ENCODE assay signal across 18 cellular contexts in the genomic region with DNA sequence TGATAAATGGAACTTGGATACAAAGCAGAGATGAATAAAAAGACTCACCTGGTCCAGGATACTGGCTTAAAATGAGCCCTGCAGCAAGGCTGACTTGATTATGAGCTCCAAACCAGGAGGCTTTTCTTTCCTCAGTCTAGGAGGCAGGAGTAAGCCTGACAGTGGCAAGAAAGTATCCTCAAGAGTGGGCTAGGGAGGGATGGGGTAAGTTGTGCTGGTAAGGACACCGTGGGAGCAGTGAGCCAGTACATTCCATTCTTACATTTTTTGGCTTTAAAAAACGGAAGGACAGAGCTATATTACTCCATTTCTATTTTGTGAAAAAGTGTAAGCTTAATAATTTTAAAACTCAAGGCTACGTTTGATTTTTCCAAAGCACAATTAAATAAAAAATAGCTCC.
"Had no signal": no experiment of that assay in that cellular context is flagged by ENCODE, and none has a peak within 500 bp of the region (broad histone marks: within the 10 kb centered on the region; RNA-seq: fewer than 3 reads in every experiment).

No MANE protein-coding gene starts in this region.

- H3K4me3 ChIP-seq: colonic mucosa, left lung, smooth muscle cell had no signal

- ATAC-seq: activated CD8-positive, alpha-beta T cell treated with anti-CD3 and anti-CD28 coated beads for 36 hours; activated T-cell treated with anti-CD3 and anti-CD28 coated beads, Interleukin-2, amount 50 U/mL, for 4 hours; left lung; natural killer cell treated with Interleukin-12 subunit alpha and Interleukin-12 subunit beta and Interleukin-15 and Interleukin-18, amount 100 ng/mL, for 72 hours; stimulated activated naive CD8-positive, alpha-beta T cell treated with anti-CD3 and anti-CD28 coated beads, Interleukin-15, Interleukin-2, amounts not matched to agents 100 U/mL and 50 U/mL, for 24 hours; T-helper 17 cell had no signal

- H3K36me3 Mint-ChIP-seq: activated naive CD4-positive, alpha-beta T cell treated with anti-CD3 and anti-CD28 coated beads, Interleukin-2, amount 50 U/mL, for 24 hours; natural killer cell treated with Interleukin-12 subunit alpha and Interleukin-12 subunit beta and Interleukin-15 and Interleukin-18, amount 100 ng/mL, for 72 hours had no signal

- H3K27me3 Mint-ChIP-seq: activated CD8-positive, alpha-beta T cell treated with anti-CD3 and anti-CD28 coated beads for 36 hours; activated naive CD4-positive, alpha-beta T cell treated with anti-CD3 and anti-CD28 coated beads, Interleukin-2, amount 50 U/mL, for 24 hours; T-helper 17 cell had no signal

- H3K27ac Mint-ChIP-seq: activated CD8-positive, alpha-beta T cell treated with anti-CD3 and anti-CD28 coated beads for 36 hours; activated naive CD4-positive, alpha-beta T cell treated with anti-CD3 and anti-CD28 coated beads, Interleukin-2, amount 50 U/mL, for 24 hours; natural killer cell treated with Interleukin-12 subunit alpha and Interleukin-12 subunit beta and Interleukin-15 and Interleukin-18, amount 100 ng/mL, for 72 hours; T-helper 17 cell had no signal

- H3K4me1 ChIP-seq: colonic mucosa, left lung had no signal

- H3K27me3 ChIP-seq: colonic mucosa, left lung had no signal

- H3K4me3 Mint-ChIP-seq: activated CD8-positive, alpha-beta T cell treated with anti-CD3 and anti-CD28 coated beads for 36 hours; activated naive CD4-positive, alpha-beta T cell treated with anti-CD3 and anti-CD28 coated beads, Interleukin-2, amount 50 U/mL, for 24 hours; activated T-cell treated with anti-CD3 and anti-CD28 coated beads, Interleukin-2, amount 50 U/mL, for 4 hours; natural killer cell treated with Interleukin-12 subunit alpha and Interleukin-12 subunit beta and Interleukin-15 and Interleukin-18, amount 100 ng/mL, for 72 hours; T-helper 17 cell had no signal

- H3K9me3 ChIP-seq: colonic mucosa, left lung had no signal

- H3K9me3 Mint-ChIP-seq: activated CD8-positive, alpha-beta T cell treated with anti-CD3 and anti-CD28 coated beads for 36 hours; activated naive CD4-positive, alpha-beta T cell treated with anti-CD3 and anti-CD28 coated beads, Interleukin-2, amount 50 U/mL, for 24 hours; activated T-cell treated with anti-CD3 and anti-CD28 coated beads, Interleukin-2, amount 50 U/mL, for 4 hours had no signal

- DNase-seq: activated CD4-positive, alpha-beta T cell treated with anti-CD3 and anti-CD28 coated beads for 48 hours; activated CD8-positive, alpha-beta T cell treated with anti-CD3 and anti-CD28 coated beads for 36 hours; activated effector memory CD4-positive, alpha-beta T cell treated with Interleukin-2 at 50 U/mL for 16 hours; activated T-cell treated with anti-CD3 and anti-CD28 coated beads, Interleukin-2, amount 50 U/mL, for 4 hours; amygdala; colonic mucosa; effector memory CD4-positive, alpha-beta T cell; islet precursor cell; left lung; mesenchymal stem cell; nucleus accumbens; stimulated activated CD4-positive, alpha-beta T cell treated with anti-CD3 and anti-CD28 coated beads, Interleukin-4, amount 100 ng/mL, for 4 hours; stimulated activated CD8-positive, alpha-beta memory T cell treated with anti-CD3 and anti-CD28 coated beads, Interleukin-4, amount 100 ng/mL, for 48 hours; stimulated activated naive CD8-positive, alpha-beta T cell treated with anti-CD3 and anti-CD28 coated beads, Interleukin-15, Interleukin-2, amounts not matched to agents 100 U/mL and 50 U/mL, for 24 hours; T-helper 17 cell had no signal

- H3K4me1 Mint-ChIP-seq: activated naive CD4-positive, alpha-beta T cell treated with anti-CD3 and anti-CD28 coated beads, Interleukin-2, amount 50 U/mL, for 24 hours; T-helper 17 cell had no signal

- H3K36me3 ChIP-seq: colonic mucosa, left lung had no signal

- H3K27ac ChIP-seq: colonic mucosa, left lung had no signal
